ENCODE assay signal across 17 cellular contexts in the genomic region with DNA sequence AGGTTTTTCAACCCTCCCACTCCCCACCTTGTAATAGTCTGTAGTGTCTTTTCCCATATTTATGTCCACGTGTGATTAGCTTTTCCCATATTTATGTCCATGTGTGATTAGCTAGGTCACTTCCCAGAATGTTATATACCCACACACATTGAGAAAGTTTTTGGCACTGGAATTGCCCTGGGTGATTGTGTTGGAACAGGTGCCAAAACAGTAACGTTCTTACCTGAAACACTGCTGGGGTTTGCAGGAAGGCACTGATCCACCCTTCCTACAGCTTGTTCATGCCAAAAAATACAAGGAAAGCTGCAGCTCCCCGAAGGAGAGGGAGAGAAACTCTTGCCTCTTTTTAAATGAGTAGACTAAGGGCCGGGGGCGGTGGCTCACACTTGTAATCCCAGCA.
A peak's percentile ranks its signal among the peaks of the same experiment; 100 is the strongest.
DNase-seq lines count a peak whose midpoint lies in the region; ATAC-seq and TF ChIP-seq lines count a peak whose summit lies in the region.
"Had no signal": no experiment of that assay in that cellular context is flagged by ENCODE, and none has a peak within 500 bp of the region (broad histone marks: within the 10 kb centered on the region; RNA-seq: fewer than 3 reads in every experiment).

No MANE protein-coding gene starts in this region.

- peaks cover 5% of the 10 kb centered on the region for H3K27me3 Mint-ChIP-seq in progenitor cell of endocrine pancreas

- no peak overlapping the region for H2BK15ac ChIP-seq in IMR-90 (ENCODE audit: low read depth, low read length)

- POLR2A ChIA-PET in IMR-90 (lab: Charles Lee; ENCODE audit: unreplicated experiment) (no interaction called here), OCI-LY7 (lab: Charles Lee) (interaction anchor here (0.6 to 1.2 kb wide), 2 partner anchors 11 to 24 kb away, joined by 3 read pairs; no protein-coding TSS in a partner anchor)

- CTCF ChIA-PET in IMR-90 (lab: Yijun Ruan, JAX): no interaction called here
- CTCF ChIA-PET in OCI-LY7 (lab: Charles Lee; ENCODE audit: unreplicated experiment): no interaction called here

- H3K9me2 ChIP-seq in OCI-LY7 (ENCODE audit: insufficient read depth, low read length): no peaks in the 10 kb centered on the region

- no peaks in the 10 kb centered on the region for H3K9me3 Mint-ChIP-seq in progenitor cell of endocrine pancreas (ENCODE audit: low read depth)
- H3K9me3 Mint-ChIP-seq: CD8-positive, alpha-beta T cell had no signal

- H3K27ac ChIP-seq in C4-2B (peak overlapping the region; percentile 19), IMR-90 (ENCODE audit: insufficient read depth, low read length) (no peak overlapping the region), OCI-LY7 (ENCODE audit: low read depth, low read length, poor library complexity, severe bottlenecking) (no peak overlapping the region)
- H3K27ac ChIP-seq: GM23248 had no signal

- TF ChIP-seq RAD21 in IMR-90 (IDR thresholded peaks at IDR 0.05; ENCODE audit: low read length): no peak

- peak overlapping the region; percentile 20 for H3K27ac Mint-ChIP-seq in progenitor cell of endocrine pancreas
- H3K27ac Mint-ChIP-seq: CD4-positive, CD25-positive, alpha-beta regulatory T cell; CD8-positive, alpha-beta T cell had no signal

- no peak overlapping the region for H3K4ac ChIP-seq in IMR-90 (ENCODE audit: low read depth, low read length)

- H3K9me3 ChIP-seq in IMR-90 (ENCODE audit: control insufficient read depth, insufficient read depth, low read length) (no peaks in the 10 kb centered on the region), OCI-LY7 (ENCODE audit: low read length) (no peaks in the 10 kb centered on the region)
- H3K9me3 ChIP-seq: Caco-2 had no signal

- H4K5ac ChIP-seq in IMR-90 (ENCODE audit: low read depth, low read length): no peak overlapping the region

- no peak overlapping the region for H2BK120ac ChIP-seq in IMR-90 (ENCODE audit: low read depth, low read length)

- no peak overlapping the region for H3K14ac ChIP-seq in IMR-90 (replicated peaks; ENCODE audit: low read depth, low read length)

- H3K4me3 Mint-ChIP-seq in progenitor cell of endocrine pancreas (ENCODE audit: low read depth): no peak overlapping the region
- H3K4me3 Mint-ChIP-seq: CD4-positive, CD25-positive, alpha-beta regulatory T cell; CD8-positive, alpha-beta T cell had no signal

- no peak overlapping the region for H4K8ac ChIP-seq in IMR-90 (ENCODE audit: low read depth in 2 of 2, low read length in 2 of 2)

- peak overlapping the region; percentile 65 for H2AK9ac ChIP-seq in IMR-90 (replicated peaks; ENCODE audit: low read depth, low read length, poor library complexity)

- H3K27me3 ChIP-seq in IMR-90 (ENCODE audit: control insufficient read depth, insufficient read depth, low read length): no peaks in the 10 kb centered on the region; the same call in 1 of the 2 replicates

- no peak overlapping the region for H3K4me3 ChIP-seq in IMR-90 (ENCODE audit: insufficient read depth, low read depth, low read length)
- no peak overlapping the region for H3K4me3 ChIP-seq in OCI-LY7 (ENCODE audit: low read depth, low read length, poor library complexity, severe bottlenecking)
- H3K4me3 ChIP-seq: GM23248 had no signal

- WGBS in IMR-90 (ENCODE audit: extremely low coverage in 2 of 2, insufficient read length in 1 of 2), 2 experiments: no CpG with 5 or more reads among the region's 5 CpGs

- TF ChIP-seq POLR2A in IMR-90 (IDR thresholded peaks at IDR 0.05; ENCODE audit: low read depth, low read length): no peak

- no peak overlapping the region for H3K9ac ChIP-seq in IMR-90 (ENCODE audit: low read depth, low read length)
- H3K9ac ChIP-seq: GM23248 had no signal

- H3K56ac ChIP-seq in IMR-90 (ENCODE audit: extremely low read depth, insufficient read depth, low read length): no peak overlapping the region

- no peak overlapping the region for H3K23ac ChIP-seq in IMR-90 (ENCODE audit: low read depth, low read length)

- intact Hi-C loops in IMR-90 (cut with micrococcal nuclease): no loop called here
- intact Hi-C loops in OCI-LY7 (cut with micrococcal nuclease; ENCODE audit: unreplicated experiment): no loop called here

- no peak overlapping the region for H3K18ac ChIP-seq in IMR-90 (ENCODE audit: low read depth, low read length)

- H3K4me2 ChIP-seq in IMR-90 (ENCODE audit: low read depth, low read length) (no peak overlapping the region), OCI-LY7 (ENCODE audit: low read length) (no peak overlapping the region)

- no peak overlapping the region for H2BK20ac ChIP-seq in IMR-90 (ENCODE audit: low read depth, low read length)

- H3K79me2 ChIP-seq in OCI-LY7 (ENCODE audit: insufficient read depth, low read depth, low read length): no peaks in the 10 kb centered on the region

- H2AFZ ChIP-seq in IMR-90 (replicated peaks; ENCODE audit: low read length, poor library complexity) (no peak overlapping the region), OCI-LY7 (ENCODE audit: low read length) (no peak overlapping the region)
- H2AFZ ChIP-seq: GM23248 had no signal

- no peaks in the 10 kb centered on the region for H3K36me3 ChIP-seq in IMR-90 (ENCODE audit: control insufficient read depth, insufficient read depth, low read length)
- no peaks in the 10 kb centered on the region for H3K36me3 ChIP-seq in OCI-LY7 (ENCODE audit: insufficient read depth, low read length)

- H3K9me1 ChIP-seq in IMR-90 (ENCODE audit: insufficient read depth, low read length): no peaks in the 10 kb centered on the region

- H4K91ac ChIP-seq in IMR-90 (ENCODE audit: insufficient read depth, low read depth, low read length): no peak overlapping the region

- DNase-seq in IMR-90: no peak
- no peak for DNase-seq in progenitor cell of endocrine pancreas (ENCODE audit: low spot score, unreplicated experiment)
- DNase-seq in OCI-LY7 (ENCODE audit: low spot score): no peak
- DNase-seq in G401 (ENCODE audit: low spot score): no peak
- DNase-seq: C1 segment of cervical spinal cord; Caco-2; CD4-positive, CD25-positive, alpha-beta regulatory T cell; CD8-positive, alpha-beta T cell; DMS79; EL; GF-D8; GM23248; H7; HCEC 1CT had no signal

- H4K20me1 ChIP-seq in IMR-90 (ENCODE audit: insufficient read depth, low read length): no peaks in the 10 kb centered on the region
- H4K20me1 ChIP-seq in OCI-LY7 (ENCODE audit: insufficient read depth, low read length): no peaks in the 10 kb centered on the region

- peaks cover 6% of the 10 kb centered on the region for H3K4me1 Mint-ChIP-seq in progenitor cell of endocrine pancreas (ENCODE audit: low read depth)
- H3K4me1 Mint-ChIP-seq: CD4-positive, CD25-positive, alpha-beta regulatory T cell had no signal

- no peaks in the 10 kb centered on the region for H3K79me1 ChIP-seq in IMR-90 (ENCODE audit: low read depth in 1 of 2, low read length in 2 of 2)

- peaks cover 4% of the 10 kb centered on the region; the same call in 1 of the 2 replicates for H3K4me1 ChIP-seq in IMR-90 (ENCODE audit: control insufficient read depth, insufficient read depth, low read length)
- H3K4me1 ChIP-seq in OCI-LY7 (ENCODE audit: insufficient read depth, low read length, poor library complexity, severe bottlenecking): peaks cover 5% of the 10 kb centered on the region

- in situ Hi-C loops in IMR-90 (cut with MboI; ENCODE audit: low sequenced_read_pairs) (no loop called here), G401 (cut with HindIII; ENCODE audit: low sequenced_read_pairs) (no loop called here)

- H2AK5ac ChIP-seq in IMR-90 (ENCODE audit: low read depth, low read length): no peak overlapping the region

- no TSS peak for BruUV-seq in IMR-90 (replicated peaks; lab: Mats Ljungman, UMichigan)
- BruUV-seq in OCI-LY7 (replicated peaks; lab: Mats Ljungman, UMichigan): no TSS peak

- H2BK5ac ChIP-seq in IMR-90 (ENCODE audit: low read depth, low read length, poor library complexity, severe bottlenecking): no peak overlapping the region

- ATAC-seq in IMR-90 (ENCODE audit: low read depth) (no peak), esophagus mucosa (peak; percentile 39), GM21737 (IDR thresholded peaks at IDR 0.05; ENCODE audit: unreplicated experiment) (no peak)
- ATAC-seq: CD8-positive, alpha-beta T cell had no signal

- H3K36me3 Mint-ChIP-seq in progenitor cell of endocrine pancreas (ENCODE audit: insufficient read depth): no peaks in the 10 kb centered on the region
- H3K36me3 Mint-ChIP-seq: CD4-positive, CD25-positive, alpha-beta regulatory T cell; CD8-positive, alpha-beta T cell had no signal

- TF ChIP-seq CTCF in C4-2B (conservative IDR thresholded peaks at IDR 0.05): no peak
- no peak for TF ChIP-seq CTCF in IMR-90 (conservative IDR thresholded peaks at IDR 0.05; ENCODE audit: low read depth, low read length)
- no peak for TF ChIP-seq CTCF in progenitor cell of endocrine pancreas (IDR thresholded peaks at IDR 0.05; ENCODE audit: unreplicated experiment)
- TF ChIP-seq CTCF in OCI-LY7 (conservative IDR thresholded peaks at IDR 0.05; ENCODE audit: low read length): no peak

- dilution Hi-C loops in IMR-90 (cut with HindIII; ENCODE audit: low sequenced_read_pairs, unreplicated experiment): no loop called here

TF ChIP-seq in IMR-90, 13 proteins besides CTCF, POLR2A, EP300 and RAD21:
- TF ChIP-seq MAZ (IDR thresholded peaks at IDR 0.05; ENCODE audit: borderline replicate concordance, low read depth, low read length) (no peak), NFE2L2 (IDR thresholded peaks at IDR 0.05; ENCODE audit: low read depth, low read length) (no peak), CHD1 (IDR thresholded peaks at IDR 0.05; ENCODE audit: low read depth, low read length) (no peak), BHLHE40 (IDR thresholded peaks at IDR 0.05; ENCODE audit: low read depth, low read length) (no peak), RCOR1 (IDR thresholded peaks at IDR 0.05; ENCODE audit: insufficient replicate concordance, low read length) (no peak), RFX5 (IDR thresholded peaks at IDR 0.05; ENCODE audit: low read depth, low read length) (no peak)
